ENCODE assay signal across 22 cellular contexts in genomic region chr5:16918891-16919671, GRCh38. TPM values are rescaled to one million over a fixed set of nuclear protein-coding genes. Genes with fewer than 3 reads are reported as not detected.
"Had no signal": no experiment of that assay in that cellular context is flagged by ENCODE, and none has a peak within 500 bp of the region (broad histone marks: within the 10 kb centered on the region; RNA-seq: fewer than 3 reads in every experiment).

No MANE protein-coding gene starts in this region.

- H3K27me3 Mint-ChIP-seq: activated CD4-positive, alpha-beta T cell treated with anti-CD3 and anti-CD28 coated beads, Interleukin-2, amount 10 ng/mL, durations not matched to agents 7 days and 5 days; activated CD8-positive, alpha-beta memory T cell treated with anti-CD3 and anti-CD28 coated beads, Interleukin-2, amount 10 ng/mL, durations not matched to agents 7 days and 5 days; activated CD8-positive, alpha-beta T cell treated with anti-CD3 and anti-CD28 coated beads for 36 hours; activated naive CD4-positive, alpha-beta T cell treated with anti-CD3 and anti-CD28 coated beads, Interleukin-2, amount 50 U/mL, for 24 hours; dendritic cell treated with granulocyte-macrophage colony-stimulating factor and Interleukin-4, amounts not matched to agents 40 ng/mL and 50 ng/mL, for 4 days; natural killer cell treated with Interleukin-12 subunit alpha and Interleukin-12 subunit beta and Interleukin-15 and Interleukin-18, amount 100 ng/mL, for 72 hours; stimulated activated memory B cell treated with anti-CD40 and anti-IgM and Interleukin-4, amounts not matched to agents 10 μg/mL and 1 μg/mL and 100 μg/mL, for 72 hours; type B pancreatic cell had no signal

- H3K36me3 Mint-ChIP-seq: activated CD8-positive, alpha-beta memory T cell treated with anti-CD3 and anti-CD28 coated beads, Interleukin-2, amount 10 ng/mL, durations not matched to agents 7 days and 5 days; activated naive CD4-positive, alpha-beta T cell treated with anti-CD3 and anti-CD28 coated beads, Interleukin-2, amount 50 U/mL, for 24 hours; natural killer cell treated with Interleukin-12 subunit alpha and Interleukin-12 subunit beta and Interleukin-15 and Interleukin-18, amount 100 ng/mL, for 72 hours; stimulated activated memory B cell treated with anti-CD40 and anti-IgM and Interleukin-4, amounts not matched to agents 10 μg/mL and 1 μg/mL and 100 μg/mL, for 72 hours had no signal

- H3K27me3 ChIP-seq: body of pancreas, cardiac muscle cell had no signal

- H3K9me3 Mint-ChIP-seq: activated CD4-positive, alpha-beta T cell treated with anti-CD3 and anti-CD28 coated beads, Interleukin-2, amount 10 ng/mL, durations not matched to agents 7 days and 5 days; activated CD8-positive, alpha-beta T cell treated with anti-CD3 and anti-CD28 coated beads for 36 hours; activated naive CD4-positive, alpha-beta T cell treated with anti-CD3 and anti-CD28 coated beads, Interleukin-2, amount 50 U/mL, for 24 hours; activated T-helper 1 cell treated with anti-CD3 and anti-CD28 coated beads, Interleukin-12 subunit alpha, Interleukin-12 subunit beta, Interleukin-2, Interleukin-4 antibody, amounts not matched to agents 30 ng/mL and 10 ng/mL and 1 ng/mL, durations not matched to agents 14 hours and 24 hours and 36 hours; dendritic cell treated with granulocyte-macrophage colony-stimulating factor and Interleukin-4, amounts not matched to agents 40 ng/mL and 50 ng/mL, for 4 days had no signal

- H3K9me3 ChIP-seq: body of pancreas, left ventricle myocardium inferior had no signal

- H3K4me3 ChIP-seq: body of pancreas, cardiac muscle cell, left ventricle myocardium inferior had no signal

- H3K27ac Mint-ChIP-seq: activated CD4-positive, alpha-beta T cell treated with anti-CD3 and anti-CD28 coated beads, Interleukin-2, amount 10 ng/mL, durations not matched to agents 7 days and 5 days; activated CD8-positive, alpha-beta memory T cell treated with anti-CD3 and anti-CD28 coated beads, Interleukin-2, amount 10 ng/mL, durations not matched to agents 7 days and 5 days; activated CD8-positive, alpha-beta T cell treated with anti-CD3 and anti-CD28 coated beads for 36 hours; activated naive CD4-positive, alpha-beta T cell treated with anti-CD3 and anti-CD28 coated beads, Interleukin-2, amount 50 U/mL, for 24 hours; activated T-helper 1 cell treated with anti-CD3 and anti-CD28 coated beads, Interleukin-12 subunit alpha, Interleukin-12 subunit beta, Interleukin-2, Interleukin-4 antibody, amounts not matched to agents 30 ng/mL and 10 ng/mL and 1 ng/mL, durations not matched to agents 14 hours and 24 hours and 36 hours; dendritic cell treated with granulocyte-macrophage colony-stimulating factor and Interleukin-4, amounts not matched to agents 40 ng/mL and 50 ng/mL, for 4 days; natural killer cell treated with Interleukin-12 subunit alpha and Interleukin-12 subunit beta and Interleukin-15 and Interleukin-18, amount 100 ng/mL, for 72 hours; stimulated activated memory B cell treated with anti-CD40 and anti-IgM and Interleukin-4, amounts not matched to agents 10 μg/mL and 1 μg/mL and 100 μg/mL, for 72 hours; type B pancreatic cell had no signal

- ATAC-seq: activated CD8-positive, alpha-beta memory T cell treated with anti-CD3 and anti-CD28 coated beads, Interleukin-2, amount 10 ng/mL, durations not matched to agents 7 days and 5 days; activated CD8-positive, alpha-beta T cell treated with anti-CD3 and anti-CD28 coated beads for 36 hours; natural killer cell treated with Interleukin-12 subunit alpha and Interleukin-12 subunit beta and Interleukin-15 and Interleukin-18, amount 100 ng/mL, for 72 hours; stimulated activated memory B cell treated with anti-CD40 and anti-IgM and Interleukin-4, amounts not matched to agents 10 μg/mL and 1 μg/mL and 100 μg/mL, for 72 hours had no signal

- H3K36me3 ChIP-seq: cardiac muscle cell, left ventricle myocardium inferior had no signal

- H3K4me3 Mint-ChIP-seq: activated CD4-positive, alpha-beta T cell treated with anti-CD3 and anti-CD28 coated beads, Interleukin-2, amount 10 ng/mL, durations not matched to agents 7 days and 5 days; activated CD8-positive, alpha-beta memory T cell treated with anti-CD3 and anti-CD28 coated beads, Interleukin-2, amount 10 ng/mL, durations not matched to agents 7 days and 5 days; activated CD8-positive, alpha-beta T cell treated with anti-CD3 and anti-CD28 coated beads for 36 hours; activated naive CD4-positive, alpha-beta T cell treated with anti-CD3 and anti-CD28 coated beads, Interleukin-2, amount 50 U/mL, for 24 hours; activated T-helper 1 cell treated with anti-CD3 and anti-CD28 coated beads, Interleukin-12 subunit alpha, Interleukin-12 subunit beta, Interleukin-2, Interleukin-4 antibody, amounts not matched to agents 30 ng/mL and 10 ng/mL and 1 ng/mL, durations not matched to agents 14 hours and 24 hours and 36 hours; dendritic cell treated with granulocyte-macrophage colony-stimulating factor and Interleukin-4, amounts not matched to agents 40 ng/mL and 50 ng/mL, for 4 days; natural killer cell treated with Interleukin-12 subunit alpha and Interleukin-12 subunit beta and Interleukin-15 and Interleukin-18, amount 100 ng/mL, for 72 hours; stimulated activated memory B cell treated with anti-CD40 and anti-IgM and Interleukin-4, amounts not matched to agents 10 μg/mL and 1 μg/mL and 100 μg/mL, for 72 hours; type B pancreatic cell had no signal

- H3K4me1 ChIP-seq: left ventricle myocardium inferior had no signal

- H3K4me1 Mint-ChIP-seq: activated CD4-positive, alpha-beta T cell treated with anti-CD3 and anti-CD28 coated beads, Interleukin-2, amount 10 ng/mL, durations not matched to agents 7 days and 5 days; activated CD8-positive, alpha-beta memory T cell treated with anti-CD3 and anti-CD28 coated beads, Interleukin-2, amount 10 ng/mL, durations not matched to agents 7 days and 5 days; activated naive CD4-positive, alpha-beta T cell treated with anti-CD3 and anti-CD28 coated beads, Interleukin-2, amount 50 U/mL, for 24 hours; stimulated activated memory B cell treated with anti-CD40 and anti-IgM and Interleukin-4, amounts not matched to agents 10 μg/mL and 1 μg/mL and 100 μg/mL, for 72 hours had no signal

- DNase-seq: activated CD4-positive, alpha-beta T cell treated with anti-CD3 and anti-CD28 coated beads, Interleukin-2, amount 10 ng/mL, durations not matched to agents 7 days and 5 days; activated CD4-positive, CD25-positive, alpha-beta regulatory T cell treated with anti-CD3 and anti-CD28 coated beads, Interleukin-2, amount 50 U/mL, for 72 hours; activated CD8-positive, alpha-beta memory T cell treated with anti-CD3 and anti-CD28 coated beads, Interleukin-2, amount 10 ng/mL, durations not matched to agents 7 days and 5 days; activated CD8-positive, alpha-beta T cell treated with anti-CD3 and anti-CD28 coated beads for 36 hours; activated gamma-delta T cell; activated T-cell treated with anti-CD3 and anti-CD28 coated beads for 4 hours; anterior cingulate cortex; effector CD8-positive, alpha-beta T cell; foreskin melanocyte; hippocampal formation; left ventricle myocardium inferior; posterior cingulate gyrus; small intestine; stimulated activated CD4-positive, alpha-beta T cell treated with anti-CD3 and anti-CD28 coated beads, Interleukin-2, amount 100 ng/mL, for 24 hours had no signal

- H3K27ac ChIP-seq: cardiac muscle cell, left ventricle myocardium inferior had no signal

RNA-seq across cellular contexts. Expression of gene MYO10, which starts 17.0 kb away (rescaled TPM):
- total RNA-seq: activated CD8-positive, alpha-beta memory T cell treated with anti-CD3 and anti-CD28 coated beads, Interleukin-2, amount 10 ng/mL, durations not matched to agents 7 days and 5 days; natural killer cell treated with Interleukin-12 subunit alpha and Interleukin-12 subunit beta and Interleukin-15 and Interleukin-18, amount 100 ng/mL, for 72 hours had no signal
